9 cellular contexts compared by ENCODE assay signal in genomic region chr14:90384543-90384911, GRCh38. TPM values are rescaled to one million over a fixed set of nuclear protein-coding genes. Genes with fewer than 3 reads are reported as not detected.
DNase-seq lines count a peak whose midpoint lies in the region; ATAC-seq, FAIRE-seq and TF ChIP-seq lines count a peak whose summit lies in the region.
"Had no signal": no experiment of that assay in that cellular context is flagged by ENCODE, and none has a peak within 500 bp of the region (broad histone marks: within the 10 kb centered on the region; RNA-seq: fewer than 3 reads in every experiment).

No MANE protein-coding gene starts in this region.

- no peak overlapping the region for H3K27ac Mint-ChIP-seq in CD8-positive, alpha-beta memory T cell

- no peak for TF ChIP-seq POLR2A in NB4 (IDR thresholded peaks at IDR 0.05; ENCODE audit: extremely low read depth, insufficient read length)
- no peak for TF ChIP-seq POLR2A in H1 (IDR thresholded peaks at IDR 0.05; ENCODE audit: control extremely low read depth in 1 of 2, low read depth in 2 of 2, low read length in 2 of 2)

- H3K27ac ChIP-seq in CD8-positive, alpha-beta memory T cell (ENCODE audit: low read depth, low read length), result peak overlapping the region; percentile 99
- no peak overlapping the region for H3K27ac ChIP-seq in H1 (ENCODE audit: low read depth, low read length)
- peak overlapping the region; percentile 100 for H3K27ac ChIP-seq in osteoblast (ENCODE audit: low read depth, low read length)

- H3K4me3 ChIP-seq in CD8-positive, alpha-beta memory T cell (ENCODE audit: low read length), result peak overlapping the region; percentile 88
- H3K4me3 ChIP-seq in NB4 (ENCODE audit: low read depth, low read length) (peak overlapping the region; percentile 65), H1 (ENCODE audit: extremely low read depth in 1 of 4, insufficient read depth in 2 of 4, low read depth in 3 of 4, low read length in 4 of 4) (peak overlapping the region in 2 of 4 experiments; percentile 30 to 75; a peak in 2 of 8 replicates), osteoblast (ENCODE audit: insufficient read depth, low read length) (peak overlapping the region; percentile 90)

- H3K4me1 Mint-ChIP-seq in CD8-positive, alpha-beta memory T cell, result peaks cover 5 to 28% (median 14%) of the 10 kb centered on the region in 3 donors

- no peak overlapping the region for H3K9ac ChIP-seq in H1 (replicated peaks in 1 of 4; ENCODE audit: extremely low read depth in 1 of 4, low read depth in 3 of 4, low read length in 3 of 4)

- H2BK12ac ChIP-seq in H1 (ENCODE audit: low read depth, low read length), result 0 out of 2 replicates have a peak overlapping the region, but pooled peaks have one; percentile 40

- no peak for TF ChIP-seq EP300 in H1 (IDR thresholded peaks at IDR 0.05; ENCODE audit: borderline replicate concordance in 1 of 2, low read depth in 2 of 2, low read length in 2 of 2)

- H4K20me1 ChIP-seq in H1 (replicated peaks in 1 of 2; ENCODE audit: control insufficient read depth in 1 of 2, insufficient read depth in 2 of 2, low read length in 2 of 2), result no peaks in the 10 kb centered on the region
- no peaks in the 10 kb centered on the region for H4K20me1 ChIP-seq in osteoblast (ENCODE audit: insufficient read depth, low read length)

- H3K4me1 ChIP-seq in CD8-positive, alpha-beta memory T cell (ENCODE audit: insufficient read depth, low read length), result peaks cover 37% of the 10 kb centered on the region
- H3K4me1 ChIP-seq in H1 (replicated peaks in 1 of 4; ENCODE audit: control insufficient read depth in 3 of 4, insufficient read depth in 4 of 4, low read length in 3 of 4) (peaks cover 3 to 17% (median 6%) of the 10 kb centered on the region in 4 experiments; a peak in 6 of 7 replicates), osteoblast (ENCODE audit: insufficient read depth, low read length) (peaks cover 62% of the 10 kb centered on the region)

- peak overlapping the region; percentile 94; the same call in 1 of the 2 replicates for H2AFZ ChIP-seq in H1 (ENCODE audit: low read length)
- no peak overlapping the region for H2AFZ ChIP-seq in osteoblast (ENCODE audit: low read length)

- H4K91ac ChIP-seq in H1 (replicated peaks; ENCODE audit: insufficient read length, low read length), result no peak overlapping the region

- no peak overlapping the region for H2BK5ac ChIP-seq in H1 (ENCODE audit: low read depth, low read length)

- no peak overlapping the region for H2BK120ac ChIP-seq in H1 (replicated peaks; ENCODE audit: low read depth, low read length)

- TF ChIP-seq CTCF in NB4 (IDR thresholded peaks at IDR 0.05; ENCODE audit: low read depth, low read length) (no peak), H1 (IDR thresholded peaks at IDR 0.05; ENCODE audit: control extremely low read depth in 1 of 3, insufficient read depth in 1 of 3, low read depth in 1 of 3, low read length in 3 of 3) (no peak), osteoblast (IDR thresholded peaks at IDR 0.05; ENCODE audit: extremely low read depth, low read depth, low read length) (no peak)

- no peak overlapping the region for H2BK20ac ChIP-seq in H1 (ENCODE audit: low read length)

- H3K4me2 ChIP-seq in H1 (ENCODE audit: insufficient read depth in 1 of 2, low read depth in 2 of 2, low read length in 2 of 2) (peak overlapping the region; percentile 85 to 97; a peak in 3 of 4 replicates), osteoblast (ENCODE audit: insufficient read depth, low read length) (peak overlapping the region; percentile 99)

- no peak overlapping the region for H4K8ac ChIP-seq in H1 (ENCODE audit: extremely low read depth, insufficient read depth, low read length)

- H3K36me3 Mint-ChIP-seq in CD8-positive, alpha-beta memory T cell, result no peaks in the 10 kb centered on the region
- H3K36me3 Mint-ChIP-seq: naive B cell had no signal

- CTCF ChIA-PET in CD8-positive, alpha-beta memory T cell (lab: Charles Lee), result interaction anchor here (1.1 to 4.4 kb wide), 4 partner anchors 10 to 53 kb away, joined by 3 to 45 read pairs (median 18); partner anchors contain the start of genes CALM1 and NRDE2
- CTCF ChIA-PET in H1 (lab: Charles Lee; ENCODE audit: partially characterized antibody), result interaction anchor here (0.5 to 1.9 kb wide), 10 partner anchors 11 to 1671 kb away, joined by 3 to 8 read pairs (median 4); no protein-coding TSS in a partner anchor

- no peak overlapping the region for H3K4ac ChIP-seq in H1 (replicated peaks; ENCODE audit: insufficient read length, low read depth, low read length)

- no peak for TF ChIP-seq RAD21 in H1 (IDR thresholded peaks at IDR 0.05 in 1 of 2, conservative IDR thresholded peaks at IDR 0.05 in 1 of 2; ENCODE audit: low read depth in 2 of 2, low read length in 2 of 2)

- no peaks in the 10 kb centered on the region for H3K79me1 ChIP-seq in H1 (ENCODE audit: low read depth, low read length)

- no peak overlapping the region for H3K14ac ChIP-seq in H1 (ENCODE audit: insufficient read length)

- H3K56ac ChIP-seq in H1 (replicated peaks; ENCODE audit: insufficient read length, low read depth, low read length), result no peak overlapping the region

- FAIRE-seq in H1 (lab: Jason Lieb, UNC), result no peak

- no peaks in the 10 kb centered on the region for H3K27me3 ChIP-seq in CD8-positive, alpha-beta memory T cell (ENCODE audit: insufficient read depth, low read length, poor library complexity, severe bottlenecking)
- peaks cover 0 to 3% (median 0%) of the 10 kb centered on the region in 4 experiments; a peak in 1 of 7 replicates for H3K27me3 ChIP-seq in H1 (replicated peaks in 1 of 4; ENCODE audit: control insufficient read depth in 3 of 4, extremely low read depth in 1 of 4, insufficient read depth in 3 of 4, low read length in 3 of 4)
- H3K27me3 ChIP-seq in osteoblast (ENCODE audit: insufficient read depth, low read length), result no peaks in the 10 kb centered on the region

- H3K4me3 Mint-ChIP-seq in CD8-positive, alpha-beta memory T cell, result no peak overlapping the region
- H3K4me3 Mint-ChIP-seq: naive B cell had no signal

- no peaks in the 10 kb centered on the region for H3K9me3 Mint-ChIP-seq in CD8-positive, alpha-beta memory T cell
- H3K9me3 Mint-ChIP-seq: naive B cell had no signal

- H3K27me3 Mint-ChIP-seq in CD8-positive, alpha-beta memory T cell, result no peaks in the 10 kb centered on the region
- H3K27me3 Mint-ChIP-seq: naive B cell had no signal

- H3K9me3 ChIP-seq in CD8-positive, alpha-beta memory T cell (ENCODE audit: low read length), result no peaks in the 10 kb centered on the region
- H3K9me3 ChIP-seq in H1 (ENCODE audit: insufficient read depth in 2 of 2, low read depth in 1 of 2, low read length in 1 of 2), result no peaks in the 10 kb centered on the region
- H3K9me3 ChIP-seq in osteoblast (ENCODE audit: low read depth, low read length), result no peaks in the 10 kb centered on the region

- WGBS in H1 (ENCODE audit: extremely low coverage in 1 of 2, insufficient coverage in 1 of 2, insufficient read length in 1 of 2, insufficient replicate concordance in 2 of 2, low coverage in 1 of 2, low lambda C conversion rate in 2 of 2, missing lambda C conversion rate in 1 of 2), 2 experiments, result 92% methylated on average over 3 of the region's 3 CpGs; no CpG with 5 or more reads in 1 of the 2 experiments

- peaks cover 11% of the 10 kb centered on the region; the same call in 1 of the 2 replicates for H3K23me2 ChIP-seq in H1 (ENCODE audit: low read depth, low read length)

- H4K5ac ChIP-seq in H1 (ENCODE audit: insufficient read length, low read depth, low read length), result no peak overlapping the region

- H3K18ac ChIP-seq in H1 (ENCODE audit: extremely low read depth, low read length), result no peak overlapping the region

- no peak overlapping the region for H3K23ac ChIP-seq in H1 (ENCODE audit: insufficient read length)

- H3K79me2 ChIP-seq in H1 (ENCODE audit: control insufficient read depth in 1 of 2, insufficient read depth in 2 of 2, low read length in 2 of 2) (no peaks in the 10 kb centered on the region), osteoblast (ENCODE audit: insufficient read depth, low read length) (no peaks in the 10 kb centered on the region)

- ATAC-seq in HG02610 (IDR thresholded peaks at IDR 0.05; ENCODE audit: unreplicated experiment), result no peak

- no peak overlapping the region for H2BK15ac ChIP-seq in H1 (ENCODE audit: low read length)

- POLR2A ChIA-PET in CD8-positive, alpha-beta memory T cell (lab: Charles Lee), result interaction anchor here (0.6 to 5.6 kb wide), 6 partner anchors 15 to 792 kb away, joined by 3 to 345 read pairs (median 7); partner anchors contain the start of genes CALM1 and NRDE2
- POLR2A ChIA-PET in H1 (lab: Charles Lee; ENCODE audit: partially characterized antibody), result interaction anchor here (1.1 to 8.9 kb wide), 9 partner anchors 9 to 276 kb away, joined by 3 to 104 read pairs (median 4); partner anchors contain the start of gene CALM1

- peak in 3 of 5 donors; percentile 8 to 80 (median 73) for DNase-seq in CD8-positive, alpha-beta memory T cell
- DNase-seq in NB4 (ENCODE audit: low read depth), result peak; percentile 25
- DNase-seq in H1 (ENCODE audit: low read depth in 1 of 2, low spot score in 2 of 2), result no peak
- DNase-seq in osteoblast (ENCODE audit: insufficient read length, low spot score, missing footprints), result peak; percentile 78
- no peak for DNase-seq in effector CD8-positive, alpha-beta T cell (lab: John Stamatoyannopoulos, UW)
- no peak for DNase-seq in cerebellar nuclear complex (lab: John Stamatoyannopoulos, UW)
- DNase-seq in pons (ENCODE audit: low spot score), result no peak
- DNase-seq: naive B cell had no signal

- no peaks in the 10 kb centered on the region for H3K36me3 ChIP-seq in CD8-positive, alpha-beta memory T cell (ENCODE audit: insufficient read depth, low read length)
- H3K36me3 ChIP-seq in H1 (ENCODE audit: control insufficient read depth in 2 of 4, insufficient read depth in 4 of 4, low read length in 3 of 4) (no peaks in the 10 kb centered on the region), osteoblast (ENCODE audit: insufficient read depth, low read length) (no peaks in the 10 kb centered on the region)

- H2AK5ac ChIP-seq in H1 (ENCODE audit: low read depth, low read length), result no peak overlapping the region

RNA-seq across cellular contexts. Expression of gene CALM1, which starts 12.3 kb away (rescaled TPM):
- 100 to 1,000 TPM; 575 to 587 TPM for total RNA-seq in CD8-positive, alpha-beta memory T cell
- polyA plus RNA-seq in CD8-positive, alpha-beta memory T cell, result 3,107 TPM
- total RNA-seq in H1 (2021; fragmentation: NEBNext Ultra II Directional; extraction: Animal tissue kit (Norgen Biotek cat#: 25700)), result 398 and 422 TPM in 2 replicates
- 279 and 285 TPM in 2 replicates for polyA plus RNA-seq in H1 (2011; rRNA removed)
- polyA plus RNA-seq in H1 (2011; cell fraction: cytosol; rRNA removed), result 386 TPM
- 172 TPM for polyA plus RNA-seq in H1 (2011; cell fraction: nucleus; rRNA removed)
- 280 to 423 TPM (median 293 TPM) in 4 replicates for polyA plus RNA-seq in H1 (2012, experiment 1 of 2)
- 59.7 TPM for polyA plus RNA-seq in H1 (2012, experiment 2 of 2)
- polyA plus RNA-seq in H1 (2013, experiment 1 of 2), result 408 TPM
- polyA plus RNA-seq in H1 (2013, experiment 2 of 2), result 425 TPM
- polyA minus RNA-seq in H1 (2011; rRNA and poly(A)+ RNA removed), result 201 and 209 TPM in 2 replicates
- polyA minus RNA-seq in H1 (2011; cell fraction: cytosol; rRNA and poly(A)+ RNA removed), result 260 TPM
- polyA minus RNA-seq in H1 (2011; cell fraction: nucleus; rRNA and poly(A)+ RNA removed), result 276 TPM
- total RNA-seq in osteoblast, result 227 and 313 TPM in 2 replicates

RNA-seq across cellular contexts. Expression of gene NRDE2, which starts 52.8 kb away (rescaled TPM):
- total RNA-seq in CD8-positive, alpha-beta memory T cell, result 10 to 100 TPM; 25.8 to 28.7 TPM
- 10.7 TPM for polyA plus RNA-seq in CD8-positive, alpha-beta memory T cell
- total RNA-seq in H1 (2021; fragmentation: NEBNext Ultra II Directional; extraction: Animal tissue kit (Norgen Biotek cat#: 25700)), result 10.7 and 12.1 TPM in 2 replicates
- polyA plus RNA-seq in H1 (2011; rRNA removed), result 4.9 and 5.4 TPM in 2 replicates
- polyA plus RNA-seq in H1 (2011; cell fraction: cytosol; rRNA removed), result 6.0 TPM
- 11.3 TPM for polyA plus RNA-seq in H1 (2011; cell fraction: nucleus; rRNA removed)
- 5.5 to 7.6 TPM (median 7.0 TPM) in 4 replicates for polyA plus RNA-seq in H1 (2012, experiment 1 of 2)
- 0.97 TPM for polyA plus RNA-seq in H1 (2012, experiment 2 of 2)
- 5.5 TPM for polyA plus RNA-seq in H1 (2013, experiment 1 of 2)
- 5.2 TPM for polyA plus RNA-seq in H1 (2013, experiment 2 of 2)
- polyA minus RNA-seq in H1 (2011; rRNA and poly(A)+ RNA removed), result 12.6 and 25.2 TPM in 2 replicates
- polyA minus RNA-seq in H1 (2011; cell fraction: cytosol; rRNA and poly(A)+ RNA removed), result 9.0 TPM
- polyA minus RNA-seq in H1 (2011; cell fraction: nucleus; rRNA and poly(A)+ RNA removed), result 27.0 TPM
- total RNA-seq in osteoblast, result 10.3 and 11.2 TPM in 2 replicates

Comparison
In these comparisons a context has a peak if more than half of its experiments do, and no peak if none do; other contexts are left out.
1. DNase-seq: peak in CD8-positive, alpha-beta memory T cell (3 of 5), NB4 (single experiment) and osteoblast (single experiment); none in H1 (0 of 2), effector CD8-positive, alpha-beta T cell (single experiment), cerebellar nuclear complex (0 of 2) and pons (single experiment).